Comparison of ENCODE assay signal across 27 cellular contexts in the genomic region with DNA sequence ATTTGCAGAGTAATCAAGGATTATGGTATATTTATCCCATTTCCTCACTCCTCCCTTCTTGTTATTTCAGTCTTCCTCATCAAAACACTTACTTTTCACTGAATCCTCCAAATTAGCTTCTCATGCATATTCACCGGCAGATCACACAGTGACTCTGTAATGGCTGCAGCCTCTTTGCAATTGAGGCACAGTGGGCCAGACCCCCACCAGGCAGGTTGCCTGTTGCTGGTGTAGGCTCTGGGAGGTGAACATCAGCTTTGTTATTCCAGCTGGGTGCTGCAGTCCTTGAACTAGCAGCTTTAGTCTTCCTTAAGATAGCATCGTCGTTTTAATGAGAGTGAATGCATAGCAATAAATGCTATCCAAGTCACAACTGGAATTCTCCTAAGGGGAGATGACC.
DNase-seq lines count a peak whose midpoint lies in the region; ATAC-seq, FAIRE-seq and TF ChIP-seq lines count a peak whose summit lies in the region.
"Had no signal": no experiment of that assay in that cellular context is flagged by ENCODE, and none has a peak within 500 bp of the region (broad histone marks: within the 10 kb centered on the region; RNA-seq: fewer than 3 reads in every experiment).

No MANE protein-coding gene starts in this region.

- no peaks in the 10 kb centered on the region; a peak in 1 of 7 replicates for H3K4me1 ChIP-seq in H1 (replicated peaks in 1 of 4; ENCODE audit: control insufficient read depth in 3 of 4, insufficient read depth in 4 of 4, low read length in 3 of 4)
- H3K4me1 ChIP-seq: A549; BE2C; BLaER1 treated with 17β-estradiol and CSF1 and Interleukin-3, amounts not matched to agents 10 nM and 100 nM; HAP-1 had no signal

- H3K4me3 ChIP-seq in H7 (ENCODE audit: insufficient read depth, low read depth, low read length) (no peak overlapping the region), H1 (ENCODE audit: extremely low read depth in 1 of 4, insufficient read depth in 2 of 4, low read depth in 3 of 4, low read length in 4 of 4) (no peak overlapping the region)
- H3K4me3 ChIP-seq: A549; BLaER1 treated with 17β-estradiol and CSF1 and Interleukin-3, amounts not matched to agents 10 nM and 100 nM; GM12878; HAP-1 had no signal

- no peak overlapping the region for H3K27ac Mint-ChIP-seq in effector memory CD8-positive, alpha-beta T cell
- H3K27ac Mint-ChIP-seq: CD14-positive monocyte; CD4-positive, alpha-beta T cell; CD8-positive, alpha-beta memory T cell; HFFc6 had no signal

- no peak for TF ChIP-seq CTCF in H1 (IDR thresholded peaks at IDR 0.05; ENCODE audit: control extremely low read depth in 1 of 3, insufficient read depth in 1 of 3, low read depth in 1 of 3, low read length in 3 of 3)

- POLR2A ChIA-PET in H1 (lab: Charles Lee; ENCODE audit: partially characterized antibody), result no interaction called here

- no peak for TF ChIP-seq EP300 in H1 (IDR thresholded peaks at IDR 0.05; ENCODE audit: borderline replicate concordance in 1 of 2, low read depth in 2 of 2, low read length in 2 of 2)

- no peak for TF ChIP-seq POLR2A in H1 (IDR thresholded peaks at IDR 0.05; ENCODE audit: control extremely low read depth in 1 of 2, low read depth in 2 of 2, low read length in 2 of 2)

- no peak overlapping the region for H3K56ac ChIP-seq in H1 (replicated peaks; ENCODE audit: insufficient read length, low read depth, low read length)

- no peak overlapping the region for H3K4me3 Mint-ChIP-seq in effector memory CD8-positive, alpha-beta T cell
- H3K4me3 Mint-ChIP-seq: CD14-positive monocyte; CD4-positive, alpha-beta T cell; CD8-positive, alpha-beta memory T cell; HFFc6 had no signal

- 71% methylated on average over 3 of the region's 3 CpGs; no CpG with 5 or more reads in 1 of the 2 experiments for WGBS in H1 (ENCODE audit: extremely low coverage in 1 of 2, insufficient coverage in 1 of 2, insufficient read length in 1 of 2, insufficient replicate concordance in 2 of 2, low coverage in 1 of 2, low lambda C conversion rate in 2 of 2, missing lambda C conversion rate in 1 of 2), 2 experiments

- no peaks in the 10 kb centered on the region for H3K27me3 Mint-ChIP-seq in effector memory CD8-positive, alpha-beta T cell
- H3K27me3 Mint-ChIP-seq: CD4-positive, alpha-beta T cell; CD8-positive, alpha-beta memory T cell had no signal

- ATAC-seq in effector memory CD8-positive, alpha-beta T cell (replicated peaks), result no peak
- ATAC-seq: A549, GM12878 had no signal

- H2BK12ac ChIP-seq in H1 (ENCODE audit: low read depth, low read length), result no peak overlapping the region

- no peaks in the 10 kb centered on the region for H4K20me1 ChIP-seq in H1 (replicated peaks in 1 of 2; ENCODE audit: control insufficient read depth in 1 of 2, insufficient read depth in 2 of 2, low read length in 2 of 2)
- H4K20me1 ChIP-seq: BLaER1 treated with 17β-estradiol and CSF1 and Interleukin-3, amounts not matched to agents 10 nM and 100 nM had no signal

- peaks cover 0 to 3% of the 10 kb centered on the region in 2 donors for H3K9me3 Mint-ChIP-seq in effector memory CD8-positive, alpha-beta T cell
- H3K9me3 Mint-ChIP-seq: CD4-positive, alpha-beta T cell had no signal

- no peaks in the 10 kb centered on the region for H3K36me3 Mint-ChIP-seq in effector memory CD8-positive, alpha-beta T cell (ENCODE audit: insufficient read depth)
- H3K36me3 Mint-ChIP-seq: CD14-positive monocyte; CD8-positive, alpha-beta memory T cell had no signal

- H2BK5ac ChIP-seq in H1 (ENCODE audit: low read depth, low read length), result no peak overlapping the region

- no peak overlapping the region for H4K8ac ChIP-seq in H1 (ENCODE audit: extremely low read depth, insufficient read depth, low read length)

- no peak overlapping the region for H2BK15ac ChIP-seq in H1 (ENCODE audit: low read length)

- no peak for TF ChIP-seq RAD21 in H1 (IDR thresholded peaks at IDR 0.05 in 1 of 2, conservative IDR thresholded peaks at IDR 0.05 in 1 of 2; ENCODE audit: low read depth in 2 of 2, low read length in 2 of 2)

- H3K9ac ChIP-seq in H1 (replicated peaks in 1 of 4; ENCODE audit: extremely low read depth in 1 of 4, low read depth in 3 of 4, low read length in 3 of 4), result no peak overlapping the region
- H3K9ac ChIP-seq: BLaER1 treated with 17β-estradiol and CSF1 and Interleukin-3, amounts not matched to agents 10 nM and 100 nM had no signal

- no peaks in the 10 kb centered on the region for H3K79me2 ChIP-seq in H1 (ENCODE audit: control insufficient read depth in 1 of 2, insufficient read depth in 2 of 2, low read length in 2 of 2)

- no peak overlapping the region for H3K23ac ChIP-seq in H1 (ENCODE audit: insufficient read length)

- H3K36me3 ChIP-seq in H7 (replicated peaks; ENCODE audit: control insufficient read depth, insufficient read depth, low read length) (no peaks in the 10 kb centered on the region), H1 (ENCODE audit: control insufficient read depth in 2 of 4, insufficient read depth in 4 of 4, low read length in 3 of 4) (no peaks in the 10 kb centered on the region)
- H3K36me3 ChIP-seq: BE2C; BLaER1 treated with 17β-estradiol and CSF1 and Interleukin-3, amounts not matched to agents 10 nM and 100 nM; HAP-1 had no signal

- no peak overlapping the region for H3K4ac ChIP-seq in H1 (replicated peaks; ENCODE audit: insufficient read length, low read depth, low read length)

- H3K4me1 Mint-ChIP-seq in effector memory CD8-positive, alpha-beta T cell (ENCODE audit: low read depth in 2 of 2), result no peaks in the 10 kb centered on the region
- H3K4me1 Mint-ChIP-seq: CD14-positive monocyte; CD8-positive, alpha-beta memory T cell had no signal

- no peak overlapping the region for H3K14ac ChIP-seq in H1 (ENCODE audit: insufficient read length)

- no peak overlapping the region for H2BK120ac ChIP-seq in H1 (replicated peaks; ENCODE audit: low read depth, low read length)

- H3K27me3 ChIP-seq in H7 (ENCODE audit: control insufficient read depth, insufficient read depth, low read length), result no peaks in the 10 kb centered on the region
- H3K27me3 ChIP-seq in H1 (replicated peaks in 1 of 4; ENCODE audit: control insufficient read depth in 3 of 4, extremely low read depth in 1 of 4, insufficient read depth in 3 of 4, low read length in 3 of 4), result no peaks in the 10 kb centered on the region
- H3K27me3 ChIP-seq: BE2C; BLaER1 treated with 17β-estradiol and CSF1 and Interleukin-3, amounts not matched to agents 10 nM and 100 nM had no signal

- H2BK20ac ChIP-seq in H1 (ENCODE audit: low read length), result no peak overlapping the region

- no peak overlapping the region for H3K18ac ChIP-seq in H1 (ENCODE audit: extremely low read depth, low read length)

- H2AK5ac ChIP-seq in H1 (ENCODE audit: low read depth, low read length), result no peak overlapping the region

- no peaks in the 10 kb centered on the region for H3K23me2 ChIP-seq in H1 (ENCODE audit: low read depth, low read length)

- DNase-seq in H7 (peak; percentile 36), SHP77 (lab: John Stamatoyannopoulos, UW) (peak; percentile 28 to 39), H1 (ENCODE audit: low read depth in 1 of 2, low spot score in 2 of 2) (peak in 1 of 2 experiments; percentile 1), iPS-NIHi11 (ENCODE audit: low spot score) (peak; percentile 27), NCI-H2171 treated with DMSO at 0.1 percent for 48 hours (lab: John Stamatoyannopoulos, UW) (no peak), SW 1271 (lab: John Stamatoyannopoulos, UW) (no peak)
- no peak for DNase-seq in activated naive CD4-positive, alpha-beta T cell treated with anti-CD3 and anti-CD28 coated beads, Interleukin-2, amount 50 U/mL, for 16 hours
- no peak for DNase-seq in effector memory CD8-positive, alpha-beta T cell
- DNase-seq: 8988T; ACHN; AML-193; BE2C; CD4-positive, alpha-beta T cell; CD8-positive, alpha-beta memory T cell; DMS 273 treated with DMSO at 0.1 percent for 48 hours; DMS79; EL; GDM1; GOT3; HFFc6 had no signal

- no peak for FAIRE-seq in H1 (lab: Jason Lieb, UNC)
- FAIRE-seq: A549, D721Med, GM12878, GM19239 had no signal

- H2AFZ ChIP-seq in H1 (ENCODE audit: low read length), result 0 out of 2 replicates have a peak overlapping the region, but pooled peaks have one; percentile 28

- no peak overlapping the region for H3K27ac ChIP-seq in H1 (ENCODE audit: low read depth, low read length)
- H3K27ac ChIP-seq: A549; BLaER1 treated with 17β-estradiol and CSF1 and Interleukin-3, amounts not matched to agents 10 nM and 100 nM had no signal

- CTCF ChIA-PET in H1 (lab: Charles Lee; ENCODE audit: partially characterized antibody), result interaction anchor here (1.1 to 1.3 kb wide), 2 partner anchors 12 to 13 kb away, joined by 3 read pairs; no protein-coding TSS in a partner anchor

- H3K79me1 ChIP-seq in H1 (ENCODE audit: low read depth, low read length), result no peaks in the 10 kb centered on the region

- H3K9me3 ChIP-seq in H1 (ENCODE audit: insufficient read depth in 2 of 2, low read depth in 1 of 2, low read length in 1 of 2), result no peaks in the 10 kb centered on the region
- H3K9me3 ChIP-seq: A549; BE2C; BLaER1 treated with 17β-estradiol and CSF1 and Interleukin-3, amounts not matched to agents 10 nM and 100 nM; HAP-1 had no signal

- H4K5ac ChIP-seq in H1 (ENCODE audit: insufficient read length, low read depth, low read length), result no peak overlapping the region

- no peak overlapping the region for H3K4me2 ChIP-seq in H1 (ENCODE audit: insufficient read depth in 1 of 2, low read depth in 2 of 2, low read length in 2 of 2)
- H3K4me2 ChIP-seq: A549; BLaER1 treated with 17β-estradiol and CSF1 and Interleukin-3, amounts not matched to agents 10 nM and 100 nM had no signal

- no peak overlapping the region for H4K91ac ChIP-seq in H1 (replicated peaks; ENCODE audit: insufficient read length, low read length)

TF ChIP-seq in H1, 55 proteins besides CTCF, POLR2A, EP300 and RAD21:
- TF ChIP-seq BRCA1 (IDR thresholded peaks at IDR 0.05; ENCODE audit: low read depth, low read length) (no peak), SIRT6 (IDR thresholded peaks at IDR 0.05; ENCODE audit: low read length) (no peak), CHD1 (IDR thresholded peaks at IDR 0.05; ENCODE audit: low read depth, low read length) (no peak), SRF (IDR thresholded peaks at IDR 0.05; ENCODE audit: low read depth, low read length) (no peak), TCF12 (IDR thresholded peaks at IDR 0.05; ENCODE audit: low read depth, low read length) (no peak), FOSL1 (IDR thresholded peaks at IDR 0.05; ENCODE audit: insufficient read depth, low read depth, low read length) (no peak), NANOG (IDR thresholded peaks at IDR 0.05; ENCODE audit: insufficient read depth, low read depth, low read length, poor library complexity, severe bottlenecking) (no peak), SIX5 (IDR thresholded peaks at IDR 0.05; ENCODE audit: low read depth, low read length) (no peak), KDM4A (IDR thresholded peaks at IDR 0.05; ENCODE audit: low read depth, low read length, severe bottlenecking) (no peak), CREB1 (IDR thresholded peaks at IDR 0.05) (no peak), BACH1 (IDR thresholded peaks at IDR 0.05; ENCODE audit: low read length) (no peak)

Comparison
In these comparisons a context has a peak if more than half of its experiments do, and no peak if none do; other contexts are left out.
1. DNase-seq: peak in H7 (single experiment), SHP77 (2 of 2) and iPS-NIHi11 (single experiment); none in activated naive CD4-positive, alpha-beta T cell treated with anti-CD3 and anti-CD28 coated beads, Interleukin-2, amount 50 U/mL, for 16 hours (single experiment), NCI-H2171 treated with DMSO at 0.1 percent for 48 hours (single experiment), effector memory CD8-positive, alpha-beta T cell (0 of 3) and SW 1271 (0 of 2).